In the genomic region with DNA sequence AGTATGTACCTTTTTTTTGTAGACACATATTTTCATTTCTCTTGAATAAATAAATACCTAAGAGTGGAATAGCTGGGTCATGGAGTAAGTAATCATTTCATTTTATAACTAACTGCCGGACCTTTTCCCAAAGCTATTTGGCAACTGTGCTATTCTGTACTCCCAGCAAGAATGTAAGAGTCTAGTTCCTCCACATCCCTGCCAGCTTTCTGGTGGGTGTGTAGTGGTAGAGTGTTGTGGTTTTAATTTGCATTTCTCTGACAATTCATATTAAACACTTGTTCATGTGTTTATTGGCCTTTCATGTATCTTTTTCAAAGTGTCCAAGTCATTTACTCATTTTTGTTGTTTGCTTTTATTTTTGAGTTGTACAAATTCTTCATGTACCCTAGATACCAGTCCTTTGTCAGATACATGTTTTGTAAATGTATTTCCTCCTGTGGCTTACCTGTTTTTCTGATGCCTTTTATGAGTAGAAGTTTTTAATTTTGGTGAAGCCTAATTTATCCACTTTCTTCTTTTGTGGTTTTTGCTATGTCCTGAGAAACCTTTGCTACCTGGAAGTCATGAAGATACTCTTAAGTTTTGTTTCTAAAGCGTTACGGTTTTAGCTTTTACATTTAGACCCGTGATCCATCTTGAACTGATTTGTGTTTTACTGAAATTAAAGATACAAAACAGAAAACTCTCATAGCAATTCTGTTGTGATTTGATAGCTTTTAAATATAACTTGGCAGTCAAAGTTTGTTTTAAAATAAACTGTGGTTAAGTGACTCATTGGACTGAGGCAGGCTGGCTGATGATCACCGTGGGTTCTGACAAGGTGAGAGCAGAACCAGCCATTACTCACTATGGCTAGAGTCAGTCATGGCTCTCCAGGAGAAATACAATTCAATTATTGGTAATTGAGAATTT, we compare ENCODE assay signal across 8 cellular contexts. TPM values are rescaled to one million over a fixed set of nuclear protein-coding genes. Genes with fewer than 3 reads are reported as not detected.
A peak's percentile ranks its signal among the peaks of the same experiment; 100 is the strongest.
DNase-seq lines count a peak whose midpoint lies in the region; ATAC-seq and TF ChIP-seq lines count a peak whose summit lies in the region.

No MANE protein-coding gene starts in this region.

- H3K4me3 ChIP-seq in epithelial cell of esophagus (ENCODE audit: low read length) (no peak overlapping the region), skeletal muscle cell (ENCODE audit: low read depth, low read length) (no peak overlapping the region)

- CTCF ChIA-PET in GM10248 (lab: Yijun Ruan, JAX): interaction anchor here (0.7 to 2.0 kb wide), 8 partner anchors 8 to 445 kb away, joined by 3 to 7 read pairs (median 4); a partner anchor contains a TSS

- TF ChIP-seq CTCF in epithelial cell of esophagus (IDR thresholded peaks at IDR 0.05; ENCODE audit: insufficient read depth, low read depth, low read length, missing control alignments) (no peak), GM10248 (IDR thresholded peaks at IDR 0.05; ENCODE audit: control extremely low read depth, extremely low read depth, low read depth, missing control alignments) (no peak)

- POLR2A ChIA-PET in GM10248 (lab: Yijun Ruan, JAX): no interaction called here

- peak; percentile 72 for DNase-seq in activated CD4-positive, alpha-beta T cell treated with anti-CD3 and anti-CD28 coated beads for 48 hours
- DNase-seq in epithelial cell of esophagus (ENCODE audit: low read depth): peak; percentile 85
- peak; percentile 74 for DNase-seq in skeletal muscle cell (ENCODE audit: low read depth)
- DNase-seq in NCI-H1105 (lab: John Stamatoyannopoulos, UW): no peak
- no peak for DNase-seq in NCI-H510A (lab: John Stamatoyannopoulos, UW)
- DNase-seq in GM10248 (ENCODE audit: extremely low spot score): no peak
- no peak for DNase-seq in mucosa of gallbladder (ENCODE audit: low spot score)

- ATAC-seq in HG02798 (IDR thresholded peaks at IDR 0.05; ENCODE audit: poor library complexity, unreplicated experiment): peak; percentile 66

RNA-seq across cellular contexts. Expression of a gene that starts 7.9 kb away (rescaled TPM):
- 53.2 TPM for total RNA-seq in mucosa of gallbladder

Comparison
In these comparisons a context has a peak if more than half of its experiments do, and no peak if none do; other contexts are left out.
1. DNase-seq: peak in activated CD4-positive, alpha-beta T cell treated with anti-CD3 and anti-CD28 coated beads for 48 hours (single experiment), epithelial cell of esophagus (single experiment) and skeletal muscle cell (single experiment); none in NCI-H1105 (single experiment), NCI-H510A (single experiment), GM10248 (single experiment) and mucosa of gallbladder (single experiment).